Comparison of ENCODE assay signal across 8 cellular contexts in the genomic region with DNA sequence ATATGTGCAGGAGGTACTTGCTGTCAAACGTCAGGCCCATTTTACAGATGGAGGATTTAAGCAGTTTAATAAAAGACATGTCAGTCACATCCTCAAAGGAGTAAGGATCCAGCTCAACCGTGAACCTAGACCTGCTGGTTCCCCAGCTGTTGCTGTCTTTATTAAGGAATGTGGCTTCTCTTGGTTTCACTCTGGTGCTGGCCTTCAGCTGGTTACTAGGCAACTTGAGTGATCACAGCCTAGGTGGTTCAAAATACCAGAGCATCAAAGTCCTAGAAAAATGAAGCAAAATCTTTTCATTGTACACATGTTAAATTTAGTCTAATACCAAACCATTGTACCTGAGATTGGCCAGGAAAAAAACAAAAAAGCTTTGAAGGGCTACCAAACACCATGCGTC. TPM values are rescaled to one million over a fixed set of nuclear protein-coding genes. Genes with fewer than 3 reads are reported as not detected.
A peak's percentile ranks its signal among the peaks of the same experiment; 100 is the strongest.
DNase-seq lines count a peak whose midpoint lies in the region; ATAC-seq, FAIRE-seq and TF ChIP-seq lines count a peak whose summit lies in the region.

No MANE protein-coding gene starts in this region.

- no peak for TF ChIP-seq CTCF in AG10803 (conservative IDR thresholded peaks at IDR 0.05; ENCODE audit: low read length)
- TF ChIP-seq CTCF in foreskin fibroblast (IDR thresholded peaks at IDR 0.05; ENCODE audit: low read depth, low read length) = no peak

- H3K4me3 Mint-ChIP-seq in IgD-negative memory B cell = peak overlapping the region in 3 of 4 donors; percentile 66 to 83 (median 67)

- H3K4me1 Mint-ChIP-seq in IgD-negative memory B cell = peaks cover 0 to 13% (median 9%) of the 10 kb centered on the region in 3 donors

- no peaks in the 10 kb centered on the region for H3K9me3 Mint-ChIP-seq in IgD-negative memory B cell

- FAIRE-seq in HTR-8/SVneo (lab: Jason Lieb, UNC) = no peak

- H3K27ac Mint-ChIP-seq in IgD-negative memory B cell = peak overlapping the region in 1 of 3 donors; percentile 9

- peak; percentile 42 for ATAC-seq in GM18909 (IDR thresholded peaks at IDR 0.05; ENCODE audit: poor library complexity, unreplicated experiment)

- H3K36me3 Mint-ChIP-seq in IgD-negative memory B cell = no peaks in the 10 kb centered on the region

- peak overlapping the region; percentile 39; the same call in 1 of the 2 replicates for H3K4me3 ChIP-seq in AG10803 (ENCODE audit: low read length)
- peak overlapping the region; percentile 29 to 46 for H3K4me3 ChIP-seq in foreskin fibroblast (ENCODE audit: low read depth in 1 of 2, low read length in 2 of 2)

- peak; percentile 0 for DNase-seq in AG10803 (ENCODE audit: low read depth)
- peak in 1 of 2 donors; percentile 17 for DNase-seq in foreskin fibroblast
- no peak for DNase-seq in HTR-8/SVneo (ENCODE audit: insufficient read length, low spot score)
- no peak for DNase-seq in SKM-1 treated with dmso at 0.1 percent for 144 hours (lab: John Stamatoyannopoulos, UW; ENCODE audit: unreplicated experiment)
- no peak for DNase-seq in occipital lobe (lab: John Stamatoyannopoulos, UW)
- no peak for DNase-seq in NCI-H226

- H3K27me3 Mint-ChIP-seq in IgD-negative memory B cell = peaks cover 1% of the 10 kb centered on the region

RNA-seq across cellular contexts. Expression of a gene that starts 32.7 kb away (rescaled TPM):
- polyA plus RNA-seq in IgD-negative memory B cell = not detected
- total RNA-seq in occipital lobe = 136 TPM
